9 cellular contexts compared by ENCODE assay signal in the genomic region with DNA sequence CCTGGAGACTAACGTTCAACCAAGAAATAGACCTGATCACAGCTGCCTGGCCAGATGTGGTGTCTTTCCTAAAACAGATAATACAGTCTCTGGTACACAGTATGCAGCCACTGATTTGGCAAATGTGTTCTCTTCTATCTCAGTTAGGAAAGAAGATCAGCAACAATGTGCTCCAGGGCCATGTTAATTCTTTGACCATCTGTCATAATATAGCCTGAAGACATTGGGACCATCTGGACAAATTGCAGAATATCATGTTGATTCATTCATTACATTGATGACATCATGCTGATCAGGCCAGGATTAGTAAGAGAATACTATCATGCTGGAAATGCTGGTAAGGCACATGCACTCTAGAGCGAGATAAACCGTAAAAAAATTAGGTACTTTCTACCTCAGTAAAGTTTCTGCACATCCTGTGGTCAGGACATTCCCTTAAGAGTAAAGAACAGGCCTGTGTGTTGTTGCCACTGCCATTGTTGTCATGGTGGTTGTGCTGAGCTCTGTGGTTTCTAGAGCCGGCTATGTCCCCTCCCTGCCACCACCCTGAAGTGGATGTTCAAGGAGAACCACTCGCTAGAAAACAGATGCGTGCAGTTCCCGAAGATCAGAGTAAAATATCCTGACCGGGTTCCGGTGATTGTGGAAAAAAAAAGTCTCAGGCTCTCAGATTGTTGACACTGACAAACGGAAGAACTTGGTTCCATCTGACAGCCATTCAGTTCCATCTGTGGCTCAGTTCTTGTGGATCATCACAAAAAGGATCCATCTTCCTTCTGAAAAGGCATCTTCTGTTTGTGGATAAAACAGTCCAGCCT. TPM values are rescaled to one million over a fixed set of nuclear protein-coding genes. Genes with fewer than 3 reads are reported as not detected.
DNase-seq lines count a peak whose midpoint lies in the region; ATAC-seq and TF ChIP-seq lines count a peak whose summit lies in the region.
"Had no signal": no experiment of that assay in that cellular context is flagged by ENCODE, and none has a peak within 500 bp of the region (broad histone marks: within the 10 kb centered on the region; RNA-seq: fewer than 3 reads in every experiment).

No MANE protein-coding gene starts in this region.

- H3K4me2 ChIP-seq in PC-3 (ENCODE audit: low read length), result peak overlapping the region; percentile 41; the same call in 1 of the 2 replicates
- H3K4me2 ChIP-seq: BLaER1 treated with 17β-estradiol and CSF1 and Interleukin-3, amounts not matched to agents 10 nM and 100 nM had no signal

- H3K36me3 ChIP-seq in PC-3 (ENCODE audit: low read depth, low read length) (no peaks in the 10 kb centered on the region), heart right ventricle (no peaks in the 10 kb centered on the region)
- H3K36me3 ChIP-seq: BLaER1 treated with 17β-estradiol and CSF1 and Interleukin-3, amounts not matched to agents 10 nM and 100 nM had no signal

- TF ChIP-seq CTCF in PC-3 (conservative IDR thresholded peaks at IDR 0.05; ENCODE audit: low read depth, low read length) (no peak), heart right ventricle (IDR thresholded peaks at IDR 0.05) (no peak), CD14-positive monocyte (IDR thresholded peaks at IDR 0.05) (no peak)

- H2AFZ ChIP-seq in PC-3 (ENCODE audit: low read length), result no peak overlapping the region

- H3K27me3 Mint-ChIP-seq in naive B cell, result no peaks in the 10 kb centered on the region
- H3K27me3 Mint-ChIP-seq in CD14-positive monocyte (ENCODE audit: low read depth in 3 of 3), result peaks cover 0 to 6% (median 2%) of the 10 kb centered on the region in 3 donors

- no peaks in the 10 kb centered on the region for H3F3A ChIP-seq in PC-3 (ENCODE audit: low read length, unreplicated experiment)

- H3K27ac ChIP-seq in PC-3 (ENCODE audit: low read length) (peak overlapping the region; percentile 54), heart right ventricle (no peak overlapping the region)
- H3K27ac ChIP-seq: BLaER1 treated with 17β-estradiol and CSF1 and Interleukin-3, amounts not matched to agents 10 nM and 100 nM had no signal

- H3K9me2 ChIP-seq in PC-3 (replicated peaks; ENCODE audit: low read length), result no peaks in the 10 kb centered on the region

- H3K36me3 Mint-ChIP-seq in naive B cell (no peaks in the 10 kb centered on the region), CD14-positive monocyte (no peaks in the 10 kb centered on the region)

- H3K9me3 ChIP-seq in PC-3 (ENCODE audit: low read length), result no peaks in the 10 kb centered on the region
- H3K9me3 ChIP-seq in heart right ventricle, result no peaks in the 10 kb centered on the region
- H3K9me3 ChIP-seq: BLaER1 treated with 17β-estradiol and CSF1 and Interleukin-3, amounts not matched to agents 10 nM and 100 nM had no signal

- intact Hi-C loops in PC-3 (cut with micrococcal nuclease), result no loop called here
- intact Hi-C loops in heart right ventricle (cut with DNase I), result loop anchor here in 1 of 10 donors (10.0 kb wide), 1 partner anchor 285 kb away; a partner anchor contains a TSS
- intact Hi-C loops in CD14-positive monocyte (cut with micrococcal nuclease), result no loop called here

- no peaks in the 10 kb centered on the region for H3K79me2 ChIP-seq in PC-3 (ENCODE audit: low read length)

- H3K4me3 ChIP-seq in PC-3 (ENCODE audit: low read length) (no peak overlapping the region), heart right ventricle (no peak overlapping the region)
- H3K4me3 ChIP-seq: BLaER1 treated with 17β-estradiol and CSF1 and Interleukin-3, amounts not matched to agents 10 nM and 100 nM had no signal

- H3K9me3 Mint-ChIP-seq in naive B cell (no peaks in the 10 kb centered on the region), CD14-positive monocyte (no peaks in the 10 kb centered on the region)

- DNase-seq in activated CD4-positive, alpha-beta T cell treated with anti-CD3 and anti-CD28 coated beads, Interleukin-2, amount 50 U/mL, for 1 hour, result peak; percentile 4
- no peak for DNase-seq in activated CD4-positive, alpha-beta T cell treated with anti-CD3 and anti-CD28 coated beads for 1 hour
- peak; percentile 81 for DNase-seq in PC-3
- DNase-seq in naive B cell, result no peak
- no peak for DNase-seq in heart right ventricle
- DNase-seq in CD14-positive monocyte (ENCODE audit: low spot score), result no peak
- DNase-seq in hypothalamus (lab: John Stamatoyannopoulos, UW), result no peak

- POLR2A ChIA-PET in PC-3 (lab: Charles Lee; ENCODE audit: unreplicated experiment), result no interaction called here

- peak; percentile 85 for ATAC-seq in HG02759 (IDR thresholded peaks at IDR 0.05; ENCODE audit: unreplicated experiment)
- ATAC-seq in PC-3, result peak; percentile 50
- ATAC-seq in naive B cell (ENCODE audit: low read depth in 2 of 2), result peak; percentile 70 to 77
- no peak for ATAC-seq in heart right ventricle

- H3K4me3 Mint-ChIP-seq in naive B cell, result no peak overlapping the region
- no peak overlapping the region for H3K4me3 Mint-ChIP-seq in CD14-positive monocyte

- H3K4me1 ChIP-seq in PC-3 (ENCODE audit: insufficient read depth, low read length) (peaks cover 14% of the 10 kb centered on the region), heart right ventricle (no peaks in the 10 kb centered on the region)
- H3K4me1 ChIP-seq: BLaER1 treated with 17β-estradiol and CSF1 and Interleukin-3, amounts not matched to agents 10 nM and 100 nM had no signal

- 90 to 92% methylated on average over 10 of the region's 10 CpGs for WGBS in heart right ventricle, 2 donors

- CTCF ChIA-PET in PC-3 (lab: Charles Lee), result no interaction called here

- H3K9ac ChIP-seq in PC-3 (ENCODE audit: low read length), result no peak overlapping the region
- H3K9ac ChIP-seq: BLaER1 treated with 17β-estradiol and CSF1 and Interleukin-3, amounts not matched to agents 10 nM and 100 nM had no signal

- H3K4me1 Mint-ChIP-seq in naive B cell, result no peaks in the 10 kb centered on the region
- H3K4me1 Mint-ChIP-seq in CD14-positive monocyte, result peaks cover 2% of the 10 kb centered on the region

- H3K27ac Mint-ChIP-seq in naive B cell (peak overlapping the region in 2 of 6 donors; percentile 30 to 64), CD14-positive monocyte (no peak overlapping the region)

- H4K20me1 ChIP-seq in PC-3 (ENCODE audit: low read length), result no peaks in the 10 kb centered on the region
- H4K20me1 ChIP-seq: BLaER1 treated with 17β-estradiol and CSF1 and Interleukin-3, amounts not matched to agents 10 nM and 100 nM had no signal

- BruUV-seq in PC-3 (replicated peaks; lab: Mats Ljungman, UMichigan), result no TSS peak

- H3K27me3 ChIP-seq in PC-3 (ENCODE audit: low read length) (no peaks in the 10 kb centered on the region), heart right ventricle (no peaks in the 10 kb centered on the region)
- H3K27me3 ChIP-seq: BLaER1 treated with 17β-estradiol and CSF1 and Interleukin-3, amounts not matched to agents 10 nM and 100 nM had no signal

RNA-seq across cellular contexts. Expression of a gene that starts 6.4 kb away (rescaled TPM):
- 4.3 and 5.7 TPM in 2 replicates for total RNA-seq in PC-3 (2014; rRNA removed)
- polyA plus RNA-seq in naive B cell (ENCODE audit: low read depth in 6 of 6), result 1 to 10 TPM; 3.1 to 5.2 (median 4.6) TPM
- 10 to 100 TPM in 8 of 10 donors, 1 to 10 TPM in 2; 7.2 to 18.1 (median 14.1) TPM for total RNA-seq in heart right ventricle
- 1 to 10 TPM; 1.4 to 4.9 TPM for polyA plus RNA-seq in heart right ventricle
- polyA plus RNA-seq in CD14-positive monocyte, result 1 to 10 TPM in 1 of 2 donors, under 1 TPM in 1; 0.60 to 1.1 TPM

Comparison
In these comparisons a context has a peak if more than half of its experiments do, and no peak if none do; other contexts are left out.
1. DNase-seq: peak in activated CD4-positive, alpha-beta T cell treated with anti-CD3 and anti-CD28 coated beads, Interleukin-2, amount 50 U/mL, for 1 hour (single experiment) and PC-3 (single experiment); none in activated CD4-positive, alpha-beta T cell treated with anti-CD3 and anti-CD28 coated beads for 1 hour (single experiment), naive B cell (single experiment), heart right ventricle (0 of 2), CD14-positive monocyte (single experiment) and hypothalamus (0 of 51).
2. ATAC-seq: peak in HG02759 (single experiment), PC-3 (single experiment) and naive B cell (2 of 2); none in heart right ventricle (0 of 8).